In the genomic region with DNA sequence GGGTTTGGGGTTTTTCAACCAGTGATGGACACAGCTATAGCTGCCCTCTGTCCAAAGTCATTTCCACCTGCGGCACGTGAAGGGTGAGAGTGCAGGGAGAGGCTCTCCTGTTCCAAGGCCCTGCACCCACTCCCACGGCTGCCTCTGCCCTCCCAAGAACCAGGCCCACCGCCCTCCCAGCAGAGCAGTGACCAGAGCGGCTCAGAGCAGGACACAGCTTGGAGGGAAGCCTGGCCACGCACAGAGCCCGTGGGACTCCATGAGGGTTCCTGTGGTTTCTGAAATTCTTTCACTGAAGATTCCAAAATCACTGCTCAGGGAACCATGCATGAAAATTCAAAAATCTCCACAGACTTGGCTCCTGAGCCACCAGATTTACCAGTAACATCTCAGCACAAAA, we compare ENCODE assay signal across 17 cellular contexts.
"Had no signal": no experiment of that assay in that cellular context is flagged by ENCODE, and none has a peak within 500 bp of the region (broad histone marks: within the 10 kb centered on the region; RNA-seq: fewer than 3 reads in every experiment).

No MANE protein-coding gene starts in this region.

- H3K27me3 ChIP-seq: hepatocyte, ovary, right lobe of liver, upper lobe of left lung had no signal

- H3K9me3 ChIP-seq: ovary, prostate gland, right lobe of liver, tibial artery, upper lobe of left lung had no signal

- H3K36me3 Mint-ChIP-seq: naive thymus-derived CD4-positive, alpha-beta T cell; stimulated activated memory B cell treated with anti-CD40 and anti-IgM and Interleukin-4, amounts not matched to agents 10 μg/mL and 1 μg/mL and 100 μg/mL, for 72 hours had no signal

- H3K36me3 ChIP-seq: ovary, prostate gland, right lobe of liver, spleen, tibial artery, upper lobe of left lung had no signal

- H3K27ac ChIP-seq: hepatocyte, ovary, prostate gland, right lobe of liver, spleen, tibial artery, upper lobe of left lung had no signal

- H3K27ac Mint-ChIP-seq: naive thymus-derived CD4-positive, alpha-beta T cell; stimulated activated memory B cell treated with anti-CD40 and anti-IgM and Interleukin-4, amounts not matched to agents 10 μg/mL and 1 μg/mL and 100 μg/mL, for 72 hours; stimulated activated naive CD8-positive, alpha-beta T cell treated with anti-CD3 and anti-CD28 coated beads, Interleukin-15, Interleukin-2, amounts not matched to agents 100 ng/mL and 50 ng/mL, for 24 hours had no signal

- H3K4me2 ChIP-seq: hepatocyte had no signal

- ATAC-seq: naive thymus-derived CD4-positive, alpha-beta T cell; right lobe of liver; stimulated activated memory B cell treated with anti-CD40 and anti-IgM and Interleukin-4, amounts not matched to agents 10 μg/mL and 1 μg/mL and 100 μg/mL, for 72 hours had no signal

- H3K4me3 Mint-ChIP-seq: naive thymus-derived CD4-positive, alpha-beta T cell; stimulated activated memory B cell treated with anti-CD40 and anti-IgM and Interleukin-4, amounts not matched to agents 10 μg/mL and 1 μg/mL and 100 μg/mL, for 72 hours; stimulated activated naive CD8-positive, alpha-beta T cell treated with anti-CD3 and anti-CD28 coated beads, Interleukin-15, Interleukin-2, amounts not matched to agents 100 ng/mL and 50 ng/mL, for 24 hours had no signal

- H3K4me1 ChIP-seq: prostate gland, right lobe of liver, spleen, tibial artery, upper lobe of left lung had no signal

- H3K4me3 ChIP-seq: hepatocyte, ovary, prostate gland, right lobe of liver, spleen, tibial artery, upper lobe of left lung had no signal

- DNase-seq: dermis blood vessel endothelial cell; effector CD4-positive, alpha-beta T cell; foreskin melanocyte; mammary epithelial cell; naive thymus-derived CD4-positive, alpha-beta T cell; ovary; stimulated activated CD4-positive, alpha-beta T cell treated with anti-CD3 and anti-CD28 coated beads, Interleukin-15, amount 100 ng/mL, for 24 hours; stimulated activated CD4-positive, alpha-beta T cell treated with anti-CD3 and anti-CD28 coated beads, Interleukin-1b, Interleukin-23, amount 100 ng/mL, for 48 hours; stimulated activated CD4-positive, alpha-beta T cell treated with anti-CD3 and anti-CD28 coated beads, Interleukin-4, amount 100 ng/mL, for 24 hours; tibial artery; upper lobe of left lung had no signal

- H2AFZ ChIP-seq: hepatocyte had no signal

- H3K4me1 Mint-ChIP-seq: naive thymus-derived CD4-positive, alpha-beta T cell; stimulated activated memory B cell treated with anti-CD40 and anti-IgM and Interleukin-4, amounts not matched to agents 10 μg/mL and 1 μg/mL and 100 μg/mL, for 72 hours had no signal
